ENCODE assay signal across 1 cellular context in the genomic region with DNA sequence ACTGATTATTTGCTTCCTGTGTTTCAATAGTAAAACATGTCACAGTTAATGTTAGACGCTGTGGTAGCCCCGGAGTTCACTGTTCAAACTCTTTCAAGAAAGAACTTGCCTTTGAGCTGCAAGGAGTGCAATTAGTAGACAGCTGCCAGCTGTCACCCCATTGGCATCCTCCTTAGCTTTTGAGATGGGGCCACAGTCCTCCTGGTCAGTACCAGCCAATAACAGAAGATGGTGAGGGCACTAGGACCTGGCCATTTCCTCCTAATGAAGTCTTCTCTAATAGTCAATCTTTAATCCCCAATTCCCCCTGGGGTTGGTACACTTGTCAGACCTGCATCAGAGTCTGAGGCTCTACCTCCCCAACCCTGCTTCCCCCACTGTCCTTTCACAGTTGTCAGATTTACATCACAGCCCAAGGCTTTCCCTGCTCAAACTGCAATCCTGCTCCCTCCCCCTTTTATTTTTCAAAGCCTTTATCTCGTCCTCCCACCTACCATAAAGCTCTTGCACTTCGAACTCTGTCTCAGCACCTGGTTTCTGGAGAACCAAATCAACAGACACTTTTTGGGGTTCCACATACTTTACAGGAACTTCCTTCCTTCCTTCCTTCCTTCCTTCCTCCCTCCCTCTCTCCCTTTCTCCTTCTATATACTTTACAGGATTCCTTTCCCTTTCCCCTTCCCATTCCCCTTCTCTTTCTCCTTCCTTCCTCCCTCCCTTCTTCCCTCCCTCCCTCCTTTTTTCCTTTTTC.
TF ChIP-seq lines count a peak whose summit lies in the region.

No MANE protein-coding gene starts in this region.

TF ChIP-seq in GM12878, 131 proteins besides CTCF, POLR2A, EP300 and RAD21:
- no peak for TF ChIP-seq MLLT1 (IDR thresholded peaks at IDR 0.05)
- TF ChIP-seq BMI1 (IDR thresholded peaks at IDR 0.05; ENCODE audit: borderline replicate concordance) = no peak
- no peak for TF ChIP-seq SMC3 (IDR thresholded peaks at IDR 0.05; ENCODE audit: borderline replicate concordance, low read length)
- TF ChIP-seq NRF1 (conservative IDR thresholded peaks at IDR 0.05; ENCODE audit: low read depth, low read length) = no peak
- TF ChIP-seq SMARCA5 (IDR thresholded peaks at IDR 0.05) = no peak
- TF ChIP-seq ZNF622 (IDR thresholded peaks at IDR 0.05) = no peak
- no peak for TF ChIP-seq CHD4 (IDR thresholded peaks at IDR 0.05)
- TF ChIP-seq SIN3A (IDR thresholded peaks at IDR 0.05; ENCODE audit: low read depth, low read length) = no peak
- no peak for TF ChIP-seq WRNIP1 (IDR thresholded peaks at IDR 0.05; ENCODE audit: borderline replicate concordance, low read depth, low read length)
- TF ChIP-seq YBX1 (IDR thresholded peaks at IDR 0.05) = no peak
- TF ChIP-seq E4F1 (IDR thresholded peaks at IDR 0.05; ENCODE audit: borderline replicate concordance, partially characterized antibody) = no peak
- no peak for TF ChIP-seq TBL1XR1 (IDR thresholded peaks at IDR 0.05; ENCODE audit: low read depth, low read length)
- TF ChIP-seq PML (IDR thresholded peaks at IDR 0.05; ENCODE audit: low read length) = no peak
- no peak for TF ChIP-seq HCFC1 (IDR thresholded peaks at IDR 0.05; ENCODE audit: low read length)
- TF ChIP-seq TCF12 (IDR thresholded peaks at IDR 0.05; ENCODE audit: low read depth, low read length) = no peak
- no peak for TF ChIP-seq ZBTB33 (IDR thresholded peaks at IDR 0.05)
- no peak for TF ChIP-seq SIX5 (IDR thresholded peaks at IDR 0.05; ENCODE audit: low read depth, low read length, severe bottlenecking)
- TF ChIP-seq, protein P1, sequence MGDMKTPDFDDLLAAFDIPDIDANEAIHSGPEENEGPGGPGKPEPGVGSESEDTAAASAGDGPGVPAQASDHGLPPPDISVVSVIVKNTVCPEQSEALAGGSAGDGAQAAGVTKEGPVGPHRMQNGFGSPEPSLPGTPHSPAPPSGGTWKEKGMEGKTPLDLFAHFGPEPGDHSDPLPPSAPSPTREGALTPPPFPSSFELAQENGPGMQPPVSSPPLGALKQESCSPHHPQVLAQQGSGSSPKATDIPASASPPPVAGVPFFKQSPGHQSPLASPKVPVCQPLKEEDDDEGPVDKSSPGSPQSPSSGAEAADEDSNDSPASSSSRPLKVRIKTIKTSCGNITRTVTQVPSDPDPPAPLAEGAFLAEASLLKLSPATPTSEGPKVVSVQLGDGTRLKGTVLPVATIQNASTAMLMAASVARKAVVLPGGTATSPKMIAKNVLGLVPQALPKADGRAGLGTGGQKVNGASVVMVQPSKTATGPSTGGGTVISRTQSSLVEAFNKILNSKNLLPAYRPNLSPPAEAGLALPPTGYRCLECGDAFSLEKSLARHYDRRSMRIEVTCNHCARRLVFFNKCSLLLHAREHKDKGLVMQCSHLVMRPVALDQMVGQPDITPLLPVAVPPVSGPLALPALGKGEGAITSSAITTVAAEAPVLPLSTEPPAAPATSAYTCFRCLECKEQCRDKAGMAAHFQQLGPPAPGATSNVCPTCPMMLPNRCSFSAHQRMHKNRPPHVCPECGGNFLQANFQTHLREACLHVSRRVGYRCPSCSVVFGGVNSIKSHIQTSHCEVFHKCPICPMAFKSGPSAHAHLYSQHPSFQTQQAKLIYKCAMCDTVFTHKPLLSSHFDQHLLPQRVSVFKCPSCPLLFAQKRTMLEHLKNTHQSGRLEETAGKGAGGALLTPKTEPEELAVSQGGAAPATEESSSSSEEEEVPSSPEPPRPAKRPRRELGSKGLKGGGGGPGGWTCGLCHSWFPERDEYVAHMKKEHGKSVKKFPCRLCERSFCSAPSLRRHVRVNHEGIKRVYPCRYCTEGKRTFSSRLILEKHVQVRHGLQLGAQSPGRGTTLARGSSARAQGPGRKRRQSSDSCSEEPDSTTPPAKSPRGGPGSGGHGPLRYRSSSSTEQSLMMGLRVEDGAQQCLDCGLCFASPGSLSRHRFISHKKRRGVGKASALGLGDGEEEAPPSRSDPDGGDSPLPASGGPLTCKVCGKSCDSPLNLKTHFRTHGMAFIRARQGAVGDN (IDR thresholded peaks at IDR 0.05) = no peak
